In the genomic region with DNA sequence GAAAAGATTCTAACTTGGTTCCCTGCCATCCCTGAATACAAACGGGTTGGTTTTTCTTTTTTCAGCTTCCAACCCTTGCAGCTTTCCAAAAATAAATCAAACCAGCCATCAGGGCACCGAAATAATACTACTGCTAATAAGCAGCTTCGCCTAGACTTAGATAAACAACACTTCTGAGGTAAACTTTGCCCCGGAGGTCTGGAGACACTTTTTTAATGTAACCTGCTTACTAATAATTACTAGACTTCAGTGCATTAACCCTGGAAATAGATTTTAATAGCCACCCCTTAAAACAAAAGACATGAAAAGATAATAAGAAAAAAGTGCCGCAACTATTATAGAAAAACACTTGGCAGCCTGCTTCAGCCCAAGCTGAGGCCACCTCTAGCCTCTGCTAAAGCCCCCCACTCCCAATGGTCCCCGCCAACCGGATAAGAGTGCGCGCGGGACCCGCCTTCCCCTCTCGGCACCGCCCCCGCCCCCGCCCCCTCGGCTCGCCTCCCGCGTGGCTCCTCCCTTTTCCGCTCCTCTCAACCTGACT, we compare ENCODE assay signal across 8 cellular contexts. TPM values are rescaled to one million over a fixed set of nuclear protein-coding genes. Genes with fewer than 3 reads are reported as not detected.
DNase-seq lines count a peak whose midpoint lies in the region; ATAC-seq and TF ChIP-seq lines count a peak whose summit lies in the region.

No MANE protein-coding gene starts in this region.

- peaks cover 28% of the 10 kb centered on the region for H3K36me3 Mint-ChIP-seq in activated CD8-positive, alpha-beta T cell treated with anti-CD3 and anti-CD28 coated beads for 36 hours (ENCODE audit: low read depth)
- peaks cover 12% of the 10 kb centered on the region for H3K36me3 Mint-ChIP-seq in stimulated activated memory B cell treated with anti-CD40 and anti-IgM and Interleukin-4, amounts not matched to agents 10 μg/mL and 1 μg/mL and 100 μg/mL, for 72 hours

- H3K36me3 ChIP-seq in iPS-20b (ENCODE audit: insufficient read depth, low read depth, low read length): peaks cover 30% of the 10 kb centered on the region

- TF ChIP-seq CTCF in activated CD8-positive, alpha-beta T cell treated with anti-CD3 and anti-CD28 coated beads for 36 hours (IDR thresholded peaks at IDR 0.05): no peak

- peak overlapping the region; percentile 97 for H3K27ac Mint-ChIP-seq in activated CD8-positive, alpha-beta T cell treated with anti-CD3 and anti-CD28 coated beads for 36 hours
- H3K27ac Mint-ChIP-seq in stimulated activated memory B cell treated with anti-CD40 and anti-IgM and Interleukin-4, amounts not matched to agents 10 μg/mL and 1 μg/mL and 100 μg/mL, for 72 hours: peak overlapping the region; percentile 78

- no peaks in the 10 kb centered on the region for H3K9me3 ChIP-seq in iPS-20b (ENCODE audit: insufficient read depth, low read depth, low read length)

- no peak overlapping the region for H3K4me3 ChIP-seq in iPS-20b (ENCODE audit: low read length)

- CTCF ChIA-PET in activated CD8-positive, alpha-beta T cell treated with anti-CD3 and anti-CD28 coated beads for 36 hours (lab: Charles Lee): interaction anchor here (0.7 to 4.3 kb wide), 13 partner anchors 11 to 351 kb away, joined by 3 to 30 read pairs (median 3); no protein-coding TSS in a partner anchor

- no peaks in the 10 kb centered on the region for H3K27me3 Mint-ChIP-seq in activated CD8-positive, alpha-beta T cell treated with anti-CD3 and anti-CD28 coated beads for 36 hours
- no peaks in the 10 kb centered on the region for H3K27me3 Mint-ChIP-seq in stimulated activated memory B cell treated with anti-CD40 and anti-IgM and Interleukin-4, amounts not matched to agents 10 μg/mL and 1 μg/mL and 100 μg/mL, for 72 hours

- DNase-seq in NCI-H1417 (lab: John Stamatoyannopoulos, UW) (peak in 2 of 3 experiments; percentile 64 to 81), NCI-H1417 treated with DMSO at 0.1 percent for 48 hours (lab: John Stamatoyannopoulos, UW) (no peak)
- DNase-seq in activated CD8-positive, alpha-beta T cell treated with anti-CD3 and anti-CD28 coated beads for 36 hours: no peak

- H3K4me1 ChIP-seq in iPS-20b (ENCODE audit: insufficient read depth, low read length): peaks cover 12% of the 10 kb centered on the region

- H3K9ac ChIP-seq in iPS-20b (ENCODE audit: low read depth, low read length): 0 out of 2 replicates have a peak overlapping the region, but pooled peaks have one; percentile 8

- H3K27me3 ChIP-seq in iPS-20b (ENCODE audit: insufficient read depth, low read length): no peaks in the 10 kb centered on the region

- H3K27ac ChIP-seq in iPS-20b (ENCODE audit: low read length): no peak overlapping the region

- peak overlapping the region; percentile 90 for H3K4me3 Mint-ChIP-seq in activated CD8-positive, alpha-beta T cell treated with anti-CD3 and anti-CD28 coated beads for 36 hours
- peak overlapping the region; percentile 90 for H3K4me3 Mint-ChIP-seq in stimulated activated memory B cell treated with anti-CD40 and anti-IgM and Interleukin-4, amounts not matched to agents 10 μg/mL and 1 μg/mL and 100 μg/mL, for 72 hours

- intact Hi-C loops in activated CD8-positive, alpha-beta T cell treated with anti-CD3 and anti-CD28 coated beads for 36 hours (cut with micrococcal nuclease): loop anchor here (5.0 to 10.0 kb wide), 2 partner anchors 53 to 350 kb away; no protein-coding TSS in a partner anchor

- POLR2A ChIA-PET in activated CD8-positive, alpha-beta T cell treated with anti-CD3 and anti-CD28 coated beads for 36 hours (lab: Charles Lee): interaction anchor here (0.6 to 5.0 kb wide), 11 partner anchors 10 to 1040 kb away, joined by 3 to 33 read pairs (median 4); a partner anchor contains a TSS

- no peaks in the 10 kb centered on the region for H3K9me3 Mint-ChIP-seq in activated CD8-positive, alpha-beta T cell treated with anti-CD3 and anti-CD28 coated beads for 36 hours
- no peaks in the 10 kb centered on the region for H3K9me3 Mint-ChIP-seq in stimulated activated memory B cell treated with anti-CD40 and anti-IgM and Interleukin-4, amounts not matched to agents 10 μg/mL and 1 μg/mL and 100 μg/mL, for 72 hours

- peaks cover 49% of the 10 kb centered on the region for H3K4me1 Mint-ChIP-seq in activated CD8-positive, alpha-beta T cell treated with anti-CD3 and anti-CD28 coated beads for 36 hours (ENCODE audit: low read depth)
- H3K4me1 Mint-ChIP-seq in stimulated activated memory B cell treated with anti-CD40 and anti-IgM and Interleukin-4, amounts not matched to agents 10 μg/mL and 1 μg/mL and 100 μg/mL, for 72 hours: peaks cover 25% of the 10 kb centered on the region

- peak; percentile 1 for ATAC-seq in activated CD8-positive, alpha-beta T cell treated with anti-CD3 and anti-CD28 coated beads for 36 hours
- no peak for ATAC-seq in stimulated activated memory B cell treated with anti-CD40 and anti-IgM and Interleukin-4, amounts not matched to agents 10 μg/mL and 1 μg/mL and 100 μg/mL, for 72 hours
- ATAC-seq in HG03342 (IDR thresholded peaks at IDR 0.05; ENCODE audit: unreplicated experiment) (no peak), esophagus mucosa (no peak), HG02840 (IDR thresholded peaks at IDR 0.05; ENCODE audit: low FRiP score, unreplicated experiment) (no peak)

RNA-seq across cellular contexts. Expression of a gene that starts 0.4 kb away (rescaled TPM):
- total RNA-seq in activated CD8-positive, alpha-beta T cell treated with anti-CD3 and anti-CD28 coated beads for 36 hours: 10 to 100 TPM; 33.5 to 34.3 TPM
- total RNA-seq in esophagus mucosa: 34.5 TPM

Comparison
In these comparisons a context has a peak if more than half of its experiments do, and no peak if none do; other contexts are left out.
1. DNase-seq: peak in NCI-H1417 (2 of 3); none in NCI-H1417 treated with DMSO at 0.1 percent for 48 hours (single experiment) and activated CD8-positive, alpha-beta T cell treated with anti-CD3 and anti-CD28 coated beads for 36 hours (single experiment).